In the genomic region with DNA sequence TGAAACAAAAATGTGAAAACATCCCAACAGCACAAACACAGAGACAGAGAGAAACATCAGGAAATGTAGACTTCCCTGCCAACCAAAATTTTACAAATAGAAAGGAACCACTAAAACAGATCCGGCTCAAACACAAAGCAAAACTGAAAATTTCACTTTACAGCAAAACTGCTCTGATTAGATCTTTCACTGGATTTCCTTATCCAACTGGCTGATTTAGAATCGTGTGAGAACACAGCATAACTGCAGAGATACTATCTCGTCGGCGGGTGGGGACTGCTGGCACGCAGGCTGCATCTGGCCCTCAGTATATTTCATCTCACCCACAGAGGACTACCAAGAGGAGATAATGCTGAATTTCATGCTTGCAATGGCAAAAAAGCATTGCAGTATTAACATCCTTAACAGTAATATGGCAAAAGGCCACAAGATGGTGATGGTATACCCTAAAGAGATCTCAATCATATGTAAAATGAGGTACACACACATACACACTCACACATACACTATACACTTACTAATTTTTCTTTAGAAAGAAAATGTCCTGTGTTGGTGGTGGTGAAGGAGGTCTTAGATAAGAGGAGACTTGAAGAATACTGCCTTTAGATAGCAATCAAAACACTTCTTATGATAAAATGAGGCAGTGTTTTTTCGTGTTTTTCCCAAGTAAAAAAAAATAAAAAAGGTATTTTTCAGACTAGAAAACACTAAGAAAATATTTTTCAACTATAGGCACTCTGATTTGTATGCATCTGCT, we compare ENCODE assay signal across 1 cellular context.
TF ChIP-seq lines count a peak whose summit lies in the region.

No MANE protein-coding gene starts in this region.

TF ChIP-seq in HepG2, 621 proteins besides CTCF, POLR2A, EP300 and RAD21 (continued from another document and continues in another):
- TF ChIP-seq ZNF503 (CRISPR knock-in tag; IDR thresholded peaks at IDR 0.05) (no peak), NFRKB (IDR thresholded peaks at IDR 0.05) (no peak), NR2C2 (CRISPR knock-in tag; IDR thresholded peaks at IDR 0.05; ENCODE audit: borderline replicate concordance) (no peak), MYC (CRISPR knock-in tag; IDR thresholded peaks at IDR 0.05; ENCODE audit: borderline replicate concordance) (no peak), ZC3H4 (CRISPR knock-in tag; IDR thresholded peaks at IDR 0.05; ENCODE audit: borderline replicate concordance) (no peak), RFX3 (CRISPR knock-in tag; IDR thresholded peaks at IDR 0.05) (no peak), HMG20A (CRISPR knock-in tag; IDR thresholded peaks at IDR 0.05; ENCODE audit: borderline replicate concordance) (no peak), SETDB1 (CRISPR knock-in tag; IDR thresholded peaks at IDR 0.05; ENCODE audit: borderline replicate concordance) (no peak), TRAFD1 (CRISPR knock-in tag; IDR thresholded peaks at IDR 0.05; ENCODE audit: borderline replicate concordance) (no peak), GZF1 (CRISPR knock-in tag; IDR thresholded peaks at IDR 0.05) (no peak), RXRB (CRISPR knock-in tag; IDR thresholded peaks at IDR 0.05; ENCODE audit: borderline replicate concordance) (peak; percentile 50; the same call in 1 of the 2 replicates), ZBTB43 (CRISPR knock-in tag; conservative IDR thresholded peaks at IDR 0.05) (0 out of 2 replicates have a peak, but pooled peaks have one; percentile 50), ZNF816 (CRISPR knock-in tag; IDR thresholded peaks at IDR 0.05; ENCODE audit: borderline replicate concordance) (no peak), SIN3A (IDR thresholded peaks at IDR 0.05; ENCODE audit: borderline replicate concordance, low read depth, low read length) (no peak), ZNF232 (CRISPR knock-in tag; IDR thresholded peaks at IDR 0.05; ENCODE audit: borderline replicate concordance) (no peak), IRF9 (CRISPR knock-in tag; IDR thresholded peaks at IDR 0.05; ENCODE audit: borderline replicate concordance) (no peak), NRL (CRISPR knock-in tag; IDR thresholded peaks at IDR 0.05; ENCODE audit: borderline replicate concordance) (no peak), ZNF546 (CRISPR knock-in tag; conservative IDR thresholded peaks at IDR 0.05) (no peak), ZNF275 (CRISPR knock-in tag; IDR thresholded peaks at IDR 0.05; ENCODE audit: borderline replicate concordance) (no peak), SMAD3 (CRISPR knock-in tag; IDR thresholded peaks at IDR 0.05) (no peak; the same call in 1 of the 2 replicates), EEA1 (CRISPR knock-in tag; IDR thresholded peaks at IDR 0.05; ENCODE audit: borderline replicate concordance) (no peak), NR2F1 (CRISPR knock-in tag; IDR thresholded peaks at IDR 0.05) (no peak), ZNF883 (CRISPR knock-in tag; IDR thresholded peaks at IDR 0.05; ENCODE audit: not compliant biosample characterization) (no peak), JUN (CRISPR knock-in tag; IDR thresholded peaks at IDR 0.05) (no peak), ZNF326 (CRISPR knock-in tag; IDR thresholded peaks at IDR 0.05; ENCODE audit: borderline replicate concordance) (no peak), SNAI1 (CRISPR knock-in tag; IDR thresholded peaks at IDR 0.05; ENCODE audit: borderline replicate concordance) (no peak), KDM5B (CRISPR knock-in tag; IDR thresholded peaks at IDR 0.05; ENCODE audit: borderline replicate concordance) (no peak), ZNF703 (CRISPR knock-in tag; IDR thresholded peaks at IDR 0.05; ENCODE audit: borderline replicate concordance) (no peak), ZBTB44 (CRISPR knock-in tag; IDR thresholded peaks at IDR 0.05) (no peak), ZNF761 (CRISPR knock-in tag; conservative IDR thresholded peaks at IDR 0.05) (no peak), MYNN (CRISPR knock-in tag; IDR thresholded peaks at IDR 0.05; ENCODE audit: low read depth) (no peak), ZNF17 (CRISPR knock-in tag; IDR thresholded peaks at IDR 0.05) (no peak), ZNF337 (CRISPR knock-in tag; IDR thresholded peaks at IDR 0.05; ENCODE audit: borderline replicate concordance, low read depth) (no peak), TP53 (CRISPR knock-in tag; conservative IDR thresholded peaks at IDR 0.05) (no peak)
- TF ChIP-seq, protein P1, sequence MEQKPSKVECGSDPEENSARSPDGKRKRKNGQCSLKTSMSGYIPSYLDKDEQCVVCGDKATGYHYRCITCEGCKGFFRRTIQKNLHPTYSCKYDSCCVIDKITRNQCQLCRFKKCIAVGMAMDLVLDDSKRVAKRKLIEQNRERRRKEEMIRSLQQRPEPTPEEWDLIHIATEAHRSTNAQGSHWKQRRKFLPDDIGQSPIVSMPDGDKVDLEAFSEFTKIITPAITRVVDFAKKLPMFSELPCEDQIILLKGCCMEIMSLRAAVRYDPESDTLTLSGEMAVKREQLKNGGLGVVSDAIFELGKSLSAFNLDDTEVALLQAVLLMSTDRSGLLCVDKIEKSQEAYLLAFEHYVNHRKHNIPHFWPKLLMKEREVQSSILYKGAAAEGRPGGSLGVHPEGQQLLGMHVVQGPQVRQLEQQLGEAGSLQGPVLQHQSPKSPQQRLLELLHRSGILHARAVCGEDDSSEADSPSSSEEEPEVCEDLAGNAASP (CRISPR knock-in tag; IDR thresholded peaks at IDR 0.05; ENCODE audit: borderline replicate concordance): peak; percentile 48; the same call in 1 of the 2 replicates
- TF ChIP-seq, protein P2, sequence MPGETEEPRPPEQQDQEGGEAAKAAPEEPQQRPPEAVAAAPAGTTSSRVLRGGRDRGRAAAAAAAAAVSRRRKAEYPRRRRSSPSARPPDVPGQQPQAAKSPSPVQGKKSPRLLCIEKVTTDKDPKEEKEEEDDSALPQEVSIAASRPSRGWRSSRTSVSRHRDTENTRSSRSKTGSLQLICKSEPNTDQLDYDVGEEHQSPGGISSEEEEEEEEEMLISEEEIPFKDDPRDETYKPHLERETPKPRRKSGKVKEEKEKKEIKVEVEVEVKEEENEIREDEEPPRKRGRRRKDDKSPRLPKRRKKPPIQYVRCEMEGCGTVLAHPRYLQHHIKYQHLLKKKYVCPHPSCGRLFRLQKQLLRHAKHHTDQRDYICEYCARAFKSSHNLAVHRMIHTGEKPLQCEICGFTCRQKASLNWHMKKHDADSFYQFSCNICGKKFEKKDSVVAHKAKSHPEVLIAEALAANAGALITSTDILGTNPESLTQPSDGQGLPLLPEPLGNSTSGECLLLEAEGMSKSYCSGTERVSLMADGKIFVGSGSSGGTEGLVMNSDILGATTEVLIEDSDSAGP (CRISPR knock-in tag; IDR thresholded peaks at IDR 0.05; ENCODE audit: borderline replicate concordance): no peak
- TF ChIP-seq, protein P3, sequence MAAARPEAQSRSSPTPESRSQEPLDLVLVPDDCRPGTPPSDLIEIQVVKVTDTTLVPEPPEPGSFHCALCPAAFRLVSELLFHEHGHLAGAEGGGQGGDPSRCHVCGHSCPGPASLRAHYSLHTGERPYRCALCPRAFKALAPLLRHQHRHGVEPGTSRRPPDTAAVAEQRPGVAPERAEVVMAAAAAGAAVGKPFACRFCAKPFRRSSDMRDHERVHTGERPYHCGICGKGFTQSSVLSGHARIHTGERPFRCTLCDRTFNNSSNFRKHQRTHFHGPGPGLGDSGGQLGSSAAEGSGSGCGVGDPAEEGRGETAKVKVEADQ (CRISPR knock-in tag; IDR thresholded peaks at IDR 0.05; ENCODE audit: borderline replicate concordance): no peak
- TF ChIP-seq, protein P4, sequence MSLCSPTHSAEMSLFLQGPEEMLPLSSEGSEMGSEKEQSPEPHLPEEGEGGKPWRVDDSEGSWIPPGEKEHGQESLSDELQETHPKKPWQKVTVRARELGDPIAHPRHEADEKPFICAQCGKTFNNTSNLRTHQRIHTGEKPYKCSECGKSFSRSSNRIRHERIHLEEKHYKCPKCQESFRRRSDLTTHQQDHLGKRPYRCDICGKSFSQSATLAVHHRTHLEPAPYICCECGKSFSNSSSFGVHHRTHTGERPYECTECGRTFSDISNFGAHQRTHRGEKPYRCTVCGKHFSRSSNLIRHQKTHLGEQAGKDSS (CRISPR knock-in tag; IDR thresholded peaks at IDR 0.05; ENCODE audit: borderline replicate concordance, low read depth): no peak
- TF ChIP-seq, protein P5, sequence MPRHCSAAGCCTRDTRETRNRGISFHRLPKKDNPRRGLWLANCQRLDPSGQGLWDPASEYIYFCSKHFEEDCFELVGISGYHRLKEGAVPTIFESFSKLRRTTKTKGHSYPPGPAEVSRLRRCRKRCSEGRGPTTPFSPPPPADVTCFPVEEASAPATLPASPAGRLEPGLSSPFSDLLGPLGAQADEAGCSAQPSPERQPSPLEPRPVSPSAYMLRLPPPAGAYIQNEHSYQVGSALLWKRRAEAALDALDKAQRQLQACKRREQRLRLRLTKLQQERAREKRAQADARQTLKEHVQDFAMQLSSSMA (CRISPR knock-in tag; IDR thresholded peaks at IDR 0.05): no peak
